In the genomic region with DNA sequence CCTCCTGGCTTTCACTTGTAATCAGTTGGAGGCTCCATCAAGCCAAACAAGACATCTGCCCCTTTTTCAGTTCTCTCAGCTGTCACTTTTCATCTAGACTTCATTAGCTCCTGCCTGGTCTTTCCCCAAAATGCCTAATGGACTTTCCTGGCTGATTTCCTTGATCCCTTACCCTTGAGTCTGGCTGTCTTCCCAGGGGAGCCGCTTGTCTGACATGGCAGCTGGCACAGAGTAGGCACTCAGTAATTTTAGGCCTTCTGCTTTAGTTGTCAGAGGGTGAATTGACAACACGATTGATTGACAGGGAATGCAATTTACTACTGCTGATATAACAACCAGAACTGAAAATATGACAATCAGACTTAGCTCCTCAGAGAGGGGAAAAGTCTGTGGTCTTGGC, we compare ENCODE assay signal across 29 cellular contexts. TPM values are rescaled to one million over a fixed set of nuclear protein-coding genes. Genes with fewer than 3 reads are reported as not detected.
A peak's percentile ranks its signal among the peaks of the same experiment; 100 is the strongest.
DNase-seq lines count a peak whose midpoint lies in the region; ATAC-seq and TF ChIP-seq lines count a peak whose summit lies in the region.
"Had no signal": no experiment of that assay in that cellular context is flagged by ENCODE, and none has a peak within 500 bp of the region (broad histone marks: within the 10 kb centered on the region; RNA-seq: fewer than 3 reads in every experiment).

No MANE protein-coding gene starts in this region.

- TF ChIP-seq CTCF in heart left ventricle (IDR thresholded peaks at IDR 0.05) = no peak
- no peak for TF ChIP-seq CTCF in right atrium auricular region (IDR thresholded peaks at IDR 0.05)
- no peak for TF ChIP-seq CTCF in esophagus muscularis mucosa (IDR thresholded peaks at IDR 0.05)
- TF ChIP-seq CTCF in upper lobe of right lung (IDR thresholded peaks at IDR 0.05) = no peak

- H3K9me3 ChIP-seq in heart left ventricle = peaks cover 0 to 10% (median 0%) of the 10 kb centered on the region in 12 donors
- H3K9me3 ChIP-seq in right atrium auricular region = no peaks in the 10 kb centered on the region
- H3K9me3 ChIP-seq in esophagus muscularis mucosa = no peaks in the 10 kb centered on the region
- H3K9me3 ChIP-seq in upper lobe of right lung = peaks cover 10% of the 10 kb centered on the region
- H3K9me3 ChIP-seq: A549, right lobe of liver, thyroid gland, vagina had no signal

- intact Hi-C loops in heart left ventricle (cut with DNase I) = loop anchor here in 1 of 10 donors (10.0 kb wide), 1 partner anchor 53 kb away; no protein-coding TSS in a partner anchor
- intact Hi-C loops in esophagus muscularis mucosa (cut with DNase I) = no loop called here
- intact Hi-C loops in upper lobe of right lung (cut with DNase I) = no loop called here

- H3K27me3 ChIP-seq in heart left ventricle (no peaks in the 10 kb centered on the region), right atrium auricular region (no peaks in the 10 kb centered on the region), esophagus muscularis mucosa (no peaks in the 10 kb centered on the region), upper lobe of right lung (no peaks in the 10 kb centered on the region)
- H3K27me3 ChIP-seq: adrenal gland, hepatocyte, neural progenitor cell, right lobe of liver, stomach, thyroid gland, vagina had no signal

- H3K36me3 ChIP-seq in heart left ventricle (peaks cover 0 to 12% (median 2%) of the 10 kb centered on the region in 9 donors), right atrium auricular region (peaks cover 3% of the 10 kb centered on the region), esophagus muscularis mucosa (peaks cover 0 to 26% (median 7%) of the 10 kb centered on the region in 4 donors), upper lobe of right lung (peaks cover 1% of the 10 kb centered on the region)
- H3K36me3 ChIP-seq: right lobe of liver, thyroid gland, vagina had no signal

- no peak for TF ChIP-seq EP300 in esophagus muscularis mucosa (IDR thresholded peaks at IDR 0.05)

- WGBS in heart left ventricle, 4 donors = 50 to 64% (median 54%) methylated on average over 2 of the region's 2 CpGs
- 87% methylated on average over 2 of the region's 2 CpGs for WGBS in esophagus muscularis mucosa

- peaks cover 0 to 6% (median 0%) of the 10 kb centered on the region in 12 donors for H3K4me1 ChIP-seq in heart left ventricle
- H3K4me1 ChIP-seq in right atrium auricular region = no peaks in the 10 kb centered on the region
- no peaks in the 10 kb centered on the region for H3K4me1 ChIP-seq in esophagus muscularis mucosa
- H3K4me1 ChIP-seq in upper lobe of right lung = no peaks in the 10 kb centered on the region
- H3K4me1 ChIP-seq: A549, adrenal gland, right lobe of liver, stomach, thyroid gland, vagina had no signal

- H3K27ac ChIP-seq in heart left ventricle (no peak overlapping the region), right atrium auricular region (no peak overlapping the region), esophagus muscularis mucosa (replicated peaks in 1 of 4) (no peak overlapping the region), upper lobe of right lung (no peak overlapping the region)
- H3K27ac ChIP-seq: A549, adrenal gland, hepatocyte, neural progenitor cell, right lobe of liver, stomach, thyroid gland, vagina had no signal

- no peak for TF ChIP-seq POLR2A in heart left ventricle (IDR thresholded peaks at IDR 0.05)
- TF ChIP-seq POLR2A in esophagus muscularis mucosa (IDR thresholded peaks at IDR 0.05; ENCODE audit: low read depth) = no peak

- ATAC-seq in heart left ventricle (peak in 3 of 4 donors; percentile 59 to 76 (median 60)), upper lobe of right lung (peak; percentile 19), HG03521 (IDR thresholded peaks at IDR 0.05; ENCODE audit: unreplicated experiment) (no peak)
- ATAC-seq: A549; activated CD8-positive, alpha-beta T cell treated with anti-CD3 and anti-CD28 coated beads, Interleukin-2, amount 10 ng/mL, durations not matched to agents 7 days and 5 days; activated T-helper 17 cell treated with anti-CD3 and anti-CD28 coated beads, Interleukin-2, amount 50 U/mL, for 72 hours; right lobe of liver had no signal

- DNase-seq in heart left ventricle (peak in 2 of 5 donors; percentile 34 to 52), right atrium auricular region (ENCODE audit: low spot score) (no peak), NCI-H69 (lab: John Stamatoyannopoulos, UW) (peak; percentile 61), esophagus muscularis mucosa (ENCODE audit: extremely low spot score) (peak; percentile 78), upper lobe of right lung (no peak), T1000 (lab: John Stamatoyannopoulos, UW) (no peak)
- DNase-seq in stimulated activated CD8-positive, alpha-beta memory T cell treated with anti-CD3 and anti-CD28 coated beads, Interleukin-4, amount 100 ng/mL, for 48 hours = no peak
- DNase-seq: activated CD8-positive, alpha-beta T cell treated with anti-CD3 and anti-CD28 coated beads, Interleukin-2, amount 10 ng/mL, durations not matched to agents 7 days and 5 days; activated naive CD4-positive, alpha-beta T cell treated with anti-CD3 and anti-CD28 coated beads, Interleukin-2, amount 10 ng/mL, durations not matched to agents 7 days and 5 days; adrenal gland; CD4-positive, alpha-beta T cell; cerebellar nuclear complex; EL; GOT3; HFFc6; NCI-H187 treated with DMSO at 0.1 percent for 48 hours; NCI-H2227 treated with DMSO at 0.1 percent for 48 hours; right lobe of liver; SHP77; stomach; thyroid gland had no signal

- no peak overlapping the region for H3K4me3 ChIP-seq in heart left ventricle
- H3K4me3 ChIP-seq in right atrium auricular region = no peak overlapping the region
- H3K4me3 ChIP-seq in esophagus muscularis mucosa = no peak overlapping the region
- no peak overlapping the region for H3K4me3 ChIP-seq in upper lobe of right lung
- H3K4me3 ChIP-seq: A549, adrenal gland, hepatocyte, neural progenitor cell, right lobe of liver, stomach, thyroid gland, vagina had no signal

RNA-seq across cellular contexts. Expression of a gene that starts 2.1 kb away (rescaled TPM):
- total RNA-seq in heart left ventricle (under 1 TPM in 5 of 9 donors, not detected in 4; 0.21 to 0.72 (median 0.42) TPM), right atrium auricular region (under 1 TPM in 1 of 2 donors, not detected in 1; 0.28 TPM), esophagus muscularis mucosa (under 1 TPM in 2 of 4 donors, not detected in 2; 0.33 to 0.46 TPM), upper lobe of right lung (0.23 TPM)
- polyA plus RNA-seq in heart left ventricle = under 1 TPM; 0.14 to 0.50 TPM
- total RNA-seq: dermis microvascular lymphatic vessel endothelial cell, frontal cortex, hepatocyte, HFFc6, vagina had no signal
- polyA plus RNA-seq: hepatocyte, stomach had no signal

RNA-seq across cellular contexts. Expression of a gene that starts 24.9 kb away (rescaled TPM):
- total RNA-seq in heart left ventricle (100 to 1,000 TPM in 1 of 9 donors, 10 to 100 TPM in 8; 47.1 to 104 (median 72.6) TPM), right atrium auricular region (10 to 100 TPM; 54.8 to 99.9 TPM), esophagus muscularis mucosa (10 to 100 TPM; 37.0 to 56.5 (median 40.5) TPM), upper lobe of right lung (22.0 TPM)
- polyA plus RNA-seq in heart left ventricle = 10 to 100 TPM; 39.2 to 64.7 TPM

Comparison
In these comparisons a context has a peak if more than half of its experiments do, and no peak if none do; other contexts are left out.
1. DNase-seq: peak in NCI-H69 (single experiment) and esophagus muscularis mucosa (single experiment); none in right atrium auricular region (single experiment), upper lobe of right lung (single experiment), T1000 (single experiment) and stimulated activated CD8-positive, alpha-beta memory T cell treated with anti-CD3 and anti-CD28 coated beads, Interleukin-4, amount 100 ng/mL, for 48 hours (single experiment).